Comparison of ENCODE assay signal across 14 cellular contexts in genomic region chr12:53660064-53660463, GRCh38. TPM values are rescaled to one million over a fixed set of nuclear protein-coding genes. Genes with fewer than 3 reads are reported as not detected.
DNase-seq lines count a peak whose midpoint lies in the region; ATAC-seq and TF ChIP-seq lines count a peak whose summit lies in the region.
"Had no signal": no experiment of that assay in that cellular context is flagged by ENCODE, and none has a peak within 500 bp of the region (broad histone marks: within the 10 kb centered on the region; RNA-seq: fewer than 3 reads in every experiment).

No MANE protein-coding gene starts in this region.

- H3K36me3 ChIP-seq in BLaER1 (peaks cover 42% of the 10 kb centered on the region), body of pancreas (replicated peaks in 1 of 2; ENCODE audit: insufficient read depth in 1 of 2, low read depth in 2 of 2) (peaks cover 0 to 7% of the 10 kb centered on the region in 2 donors), psoas muscle (ENCODE audit: insufficient read depth in 1 of 2, low read depth in 1 of 2) (peaks cover 2 to 8% of the 10 kb centered on the region in 2 donors)

- intact Hi-C loops in body of pancreas (cut with DNase I) (no loop called here), left ventricle myocardium superior (cut with micrococcal nuclease) (no loop called here), psoas muscle (cut with DNase I) (no loop called here)

- H3K4me2 ChIP-seq in BLaER1 = peak overlapping the region; percentile 45

- no peak for TF ChIP-seq CTCF in body of pancreas (IDR thresholded peaks at IDR 0.05)
- TF ChIP-seq CTCF in psoas muscle (IDR thresholded peaks at IDR 0.05) = no peak

- H3K4me1 ChIP-seq in BLaER1 = peaks cover 18% of the 10 kb centered on the region
- H3K4me1 ChIP-seq in body of pancreas = peaks cover 54% of the 10 kb centered on the region
- peaks cover 23% of the 10 kb centered on the region for H3K4me1 ChIP-seq in psoas muscle

- H3K27me3 ChIP-seq in BLaER1 (no peaks in the 10 kb centered on the region), body of pancreas (no peaks in the 10 kb centered on the region), psoas muscle (ENCODE audit: insufficient read depth in 3 of 3, low read length in 2 of 3) (no peaks in the 10 kb centered on the region)

- ATAC-seq in body of pancreas = no peak
- ATAC-seq in left ventricle myocardium superior = peak; percentile 75
- ATAC-seq in psoas muscle = peak in 2 of 4 donors; percentile 30 to 50
- ATAC-seq in HG02623 (IDR thresholded peaks at IDR 0.05; ENCODE audit: unreplicated experiment) = no peak
- ATAC-seq in HG02938 (IDR thresholded peaks at IDR 0.05; ENCODE audit: unreplicated experiment) = no peak

- H3K27ac ChIP-seq in BLaER1 (no peak overlapping the region), body of pancreas (peak overlapping the region; percentile 25 to 95 (median 85)), psoas muscle (peak overlapping the region; percentile 79)

- H3K9me3 ChIP-seq in BLaER1 (no peaks in the 10 kb centered on the region), body of pancreas (no peaks in the 10 kb centered on the region), psoas muscle (no peaks in the 10 kb centered on the region)

- no peak overlapping the region for H3K4me3 ChIP-seq in BLaER1
- no peak overlapping the region for H3K4me3 ChIP-seq in body of pancreas
- peak overlapping the region; percentile 32 for H3K4me3 ChIP-seq in psoas muscle

- no peak for DNase-seq in body of pancreas
- DNase-seq in left ventricle myocardium superior = peak; percentile 60
- no peak for DNase-seq in psoas muscle
- DNase-seq in COLO829 (ENCODE audit: low spot score) = no peak
- no peak for DNase-seq in activated CD4-positive, alpha-beta T cell treated with anti-CD3 and anti-CD28 coated beads for 1 hour
- DNase-seq: activated effector memory CD4-positive, alpha-beta T cell treated with Interleukin-2 at 50 U/mL for 16 hours; AML-193; erythroblast; NCI-H510A treated with DMSO at 0.1 percent for 48 hours; occipital lobe; T-helper 9 cell had no signal

- H3K9ac ChIP-seq in BLaER1 = no peak overlapping the region; the same call in 1 of the 2 replicates

- 22 to 40% methylated on average over 5 of the region's 5 CpGs for WGBS in body of pancreas, 2 donors
- 19 to 40% (median 22%) methylated on average over 5 of the region's 5 CpGs for WGBS in psoas muscle, 3 donors

- TF ChIP-seq POLR2A in body of pancreas (IDR thresholded peaks at IDR 0.05) = no peak

- no peaks in the 10 kb centered on the region; the same call in 1 of the 2 replicates for H4K20me1 ChIP-seq in BLaER1

RNA-seq across cellular contexts. Expression of gene ATP5MC2, which starts 15.8 kb away (rescaled TPM):
- total RNA-seq in body of pancreas (100 to 1,000 TPM in 1 of 2 donors, 10 to 100 TPM in 1; 94.3 to 143 TPM), left ventricle myocardium superior (623 TPM), psoas muscle (100 to 1,000 TPM; 349 to 495 (median 423) TPM)
- polyA plus RNA-seq in psoas muscle = 100 to 1,000 TPM; 396 to 646 (median 496) TPM

RNA-seq across cellular contexts. Expression of gene ATF7, which starts 33.9 kb away (rescaled TPM):
- total RNA-seq in body of pancreas (10 to 100 TPM; 12.9 to 21.3 TPM), left ventricle myocardium superior (37.7 TPM), psoas muscle (10 to 100 TPM; 25.4 to 32.3 (median 31.5) TPM)
- 10 to 100 TPM; 15.7 to 21.8 (median 18.0) TPM for polyA plus RNA-seq in psoas muscle
